ENCODE assay signal across 9 cellular contexts in the genomic region with DNA sequence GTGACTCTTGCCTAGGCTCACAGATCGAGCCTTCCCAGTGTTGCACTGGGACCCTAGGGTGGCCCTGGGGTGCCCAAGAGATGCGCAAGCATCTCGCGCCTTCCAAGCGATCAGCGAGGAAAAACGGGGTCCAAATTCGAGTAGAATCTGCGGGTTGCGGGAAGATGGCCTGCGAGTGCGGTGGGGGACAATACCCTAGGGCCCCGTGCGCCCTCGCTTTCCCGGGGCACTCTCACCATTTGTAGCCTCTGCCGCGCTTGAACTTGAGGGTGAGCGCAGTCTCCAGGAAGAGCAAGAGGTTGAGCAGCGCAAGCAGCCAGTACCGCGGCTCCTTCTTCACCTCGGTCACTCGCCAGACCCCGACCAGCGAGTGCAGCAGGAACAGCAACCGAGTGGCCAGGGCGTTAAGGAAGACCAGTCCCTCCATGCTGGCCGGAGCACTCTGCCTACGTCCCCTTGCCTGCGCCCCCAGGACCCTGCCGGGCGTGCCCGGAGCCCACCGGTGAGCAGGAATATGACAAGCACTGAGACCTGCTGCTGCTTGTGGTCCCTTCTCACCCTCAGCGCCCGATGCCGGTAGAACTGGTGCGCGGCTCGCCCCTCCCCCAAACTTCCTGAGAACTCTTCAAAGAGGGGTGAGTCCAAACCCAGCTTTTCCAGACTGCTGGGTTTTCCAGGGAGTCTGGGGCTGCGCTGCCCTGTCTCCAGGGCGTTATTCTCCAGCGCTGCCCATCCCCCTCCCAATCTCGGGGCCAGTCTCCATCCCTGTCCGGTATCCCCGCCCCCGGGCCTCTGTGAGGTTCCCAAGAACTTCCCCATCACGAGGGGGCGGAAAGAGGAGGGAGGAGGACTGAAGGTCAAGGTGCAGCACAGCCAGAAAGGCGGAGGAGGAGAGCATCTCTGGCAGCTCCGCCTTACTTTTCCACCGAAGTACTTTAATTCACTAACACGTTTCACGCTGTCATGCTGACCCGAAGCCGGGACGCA. TPM values are rescaled to one million over a fixed set of nuclear protein-coding genes. Genes with fewer than 3 reads are reported as not detected.
A peak's percentile ranks its signal among the peaks of the same experiment; 100 is the strongest.
DNase-seq lines count a peak whose midpoint lies in the region; ATAC-seq and TF ChIP-seq lines count a peak whose summit lies in the region.
"Had no signal": no experiment of that assay in that cellular context is flagged by ENCODE, and none has a peak within 500 bp of the region (broad histone marks: within the 10 kb centered on the region; RNA-seq: fewer than 3 reads in every experiment).

A gene (minus strand): TSS at position 727 of the 987 bp plus-strand sequence. CDS start 300 bp downstream, at position 427.

- TF ChIP-seq POLR2A in IMR-90 (IDR thresholded peaks at IDR 0.05; ENCODE audit: low read depth, low read length), result no peak

- peaks cover 3% of the 10 kb centered on the region; the same call in 1 of the 2 replicates for H3K27me3 ChIP-seq in IMR-90 (ENCODE audit: control insufficient read depth, insufficient read depth, low read length)
- peaks cover 13% of the 10 kb centered on the region for H3K27me3 ChIP-seq in kidney epithelial cell (ENCODE audit: control insufficient read depth, insufficient read depth, low read length)

- H4K91ac ChIP-seq in IMR-90 (ENCODE audit: insufficient read depth, low read depth, low read length), result peak within 1 kb of the TSS; percentile 75

- CTCF ChIA-PET in IMR-90 (lab: Yijun Ruan, JAX), result interaction anchor here (0.6 kb wide), 1 partner anchor 22 kb away, joined by 3 read pairs; no protein-coding TSS in a partner anchor

- H3K9me1 ChIP-seq in IMR-90 (ENCODE audit: insufficient read depth, low read length), result peaks cover 9% of the 10 kb centered on the region; the same call in 1 of the 2 replicates

- H3K4me1 ChIP-seq in IMR-90 (ENCODE audit: control insufficient read depth, insufficient read depth, low read length), result peaks cover 11% of the 10 kb centered on the region; the same call in 1 of the 2 replicates

- DNase-seq in IMR-90 (peak; percentile 30), cerebellar cortex (ENCODE audit: low spot score) (peak; percentile 39), kidney epithelial cell (ENCODE audit: low read depth) (no peak), 8988T (no peak), NCI-H1436 (lab: John Stamatoyannopoulos, UW) (no peak)
- DNase-seq in stimulated activated effector memory CD8-positive, alpha-beta T cell treated with anti-CD3 and anti-CD28 coated beads, Interleukin-12 subunit alpha, Interleukin-12 subunit beta, amount 100 ng/mL, for 72 hours (ENCODE audit: low spot score in 2 of 2), result no peak
- DNase-seq in activated CD8-positive, alpha-beta memory T cell treated with anti-CD3 and anti-CD28 coated beads, Interleukin-2, amount 50 U/mL, for 4 hours, result no peak

- H2AK5ac ChIP-seq in IMR-90 (ENCODE audit: low read depth, low read length), result peak within 1 kb of the TSS; percentile 48; the same call in 1 of the 2 replicates

- peak within 1 kb of the TSS; percentile 78 for H3K23ac ChIP-seq in IMR-90 (ENCODE audit: low read depth, low read length)

- no peak for TF ChIP-seq CTCF in IMR-90 (conservative IDR thresholded peaks at IDR 0.05; ENCODE audit: low read depth, low read length)
- TF ChIP-seq CTCF in kidney epithelial cell (IDR thresholded peaks at IDR 0.05; ENCODE audit: insufficient read depth, low read length, poor library complexity, severe bottlenecking), result no peak

- no peaks in the 10 kb centered on the region for H3K9me3 ChIP-seq in IMR-90 (ENCODE audit: control insufficient read depth, insufficient read depth, low read length)

- no peaks in the 10 kb centered on the region for H3K9me3 Mint-ChIP-seq in stimulated activated effector memory CD8-positive, alpha-beta T cell treated with anti-CD3 and anti-CD28 coated beads, Interleukin-12 subunit alpha, Interleukin-12 subunit beta, amount 100 ng/mL, for 72 hours
- H3K9me3 Mint-ChIP-seq: central memory CD8-positive, alpha-beta T cell had no signal

- H3K27ac ChIP-seq in IMR-90 (ENCODE audit: insufficient read depth, low read length), result peak within 1 kb of the TSS; percentile 30

- H3K18ac ChIP-seq in IMR-90 (ENCODE audit: low read depth, low read length), result peak within 1 kb of the TSS; percentile 58; the same call in 1 of the 2 replicates

- BruUV-seq in IMR-90 (replicated peaks; lab: Mats Ljungman, UMichigan), result no TSS peak

- no peak for TF ChIP-seq RAD21 in IMR-90 (IDR thresholded peaks at IDR 0.05; ENCODE audit: low read length)

- no peaks in the 10 kb centered on the region for H4K20me1 ChIP-seq in IMR-90 (ENCODE audit: insufficient read depth, low read length)

- H3K4me3 Mint-ChIP-seq in stimulated activated effector memory CD8-positive, alpha-beta T cell treated with anti-CD3 and anti-CD28 coated beads, Interleukin-12 subunit alpha, Interleukin-12 subunit beta, amount 100 ng/mL, for 72 hours, result no peak within 1 kb of the TSS
- H3K4me3 Mint-ChIP-seq: central memory CD8-positive, alpha-beta T cell had no signal

- no peaks in the 10 kb centered on the region for H3K36me3 Mint-ChIP-seq in stimulated activated effector memory CD8-positive, alpha-beta T cell treated with anti-CD3 and anti-CD28 coated beads, Interleukin-12 subunit alpha, Interleukin-12 subunit beta, amount 100 ng/mL, for 72 hours

- peak within 1 kb of the TSS; percentile 92 for H2AK9ac ChIP-seq in IMR-90 (replicated peaks; ENCODE audit: low read depth, low read length, poor library complexity)

- peak within 1 kb of the TSS; percentile 98 for H2AFZ ChIP-seq in IMR-90 (replicated peaks; ENCODE audit: low read length, poor library complexity)

- H2BK120ac ChIP-seq in IMR-90 (ENCODE audit: low read depth, low read length), result peak within 1 kb of the TSS; percentile 91

- peak within 1 kb of the TSS; percentile 29 to 83; a peak in 3 of 4 replicates for H4K8ac ChIP-seq in IMR-90 (ENCODE audit: low read depth in 2 of 2, low read length in 2 of 2)

- peak within 1 kb of the TSS; percentile 59; the same call in 1 of the 2 replicates for H4K5ac ChIP-seq in IMR-90 (ENCODE audit: low read depth, low read length)

- peak within 1 kb of the TSS; percentile 69 for H2BK20ac ChIP-seq in IMR-90 (ENCODE audit: low read depth, low read length)

- H3K14ac ChIP-seq in IMR-90 (replicated peaks; ENCODE audit: low read depth, low read length), result peak within 1 kb of the TSS; percentile 86

- H3K9ac ChIP-seq in IMR-90 (ENCODE audit: low read depth, low read length), result peak within 1 kb of the TSS; percentile 63

- no peak within 1 kb of the TSS; the same call in 1 of the 2 replicates for H3K56ac ChIP-seq in IMR-90 (ENCODE audit: extremely low read depth, insufficient read depth, low read length)

- H3K36me3 ChIP-seq in IMR-90 (ENCODE audit: control insufficient read depth, insufficient read depth, low read length) (no peaks in the 10 kb centered on the region), kidney epithelial cell (ENCODE audit: control insufficient read depth, insufficient read depth, low read length) (no peaks in the 10 kb centered on the region)

- H3K4me1 Mint-ChIP-seq in stimulated activated effector memory CD8-positive, alpha-beta T cell treated with anti-CD3 and anti-CD28 coated beads, Interleukin-12 subunit alpha, Interleukin-12 subunit beta, amount 100 ng/mL, for 72 hours, result peaks cover 7% of the 10 kb centered on the region
- H3K4me1 Mint-ChIP-seq: central memory CD8-positive, alpha-beta T cell had no signal

- H3K4me2 ChIP-seq in IMR-90 (ENCODE audit: low read depth, low read length), result peak within 1 kb of the TSS; percentile 89

- H3K4ac ChIP-seq in IMR-90 (ENCODE audit: low read depth, low read length), result peak within 1 kb of the TSS; percentile 82

- 3% methylated on average over 23 of the region's 58 CpGs; no CpG with 5 or more reads in 1 of the 2 experiments for WGBS in IMR-90 (ENCODE audit: extremely low coverage in 2 of 2, insufficient read length in 1 of 2), 2 experiments

- H2BK5ac ChIP-seq in IMR-90 (ENCODE audit: low read depth, low read length, poor library complexity, severe bottlenecking), result no peak within 1 kb of the TSS

- in situ Hi-C loops in IMR-90 (cut with MboI; ENCODE audit: low sequenced_read_pairs), result no loop called here

- dilution Hi-C loops in IMR-90 (cut with HindIII; ENCODE audit: low sequenced_read_pairs, unreplicated experiment), result no loop called here

- H3K27ac Mint-ChIP-seq in stimulated activated effector memory CD8-positive, alpha-beta T cell treated with anti-CD3 and anti-CD28 coated beads, Interleukin-12 subunit alpha, Interleukin-12 subunit beta, amount 100 ng/mL, for 72 hours, result no peak within 1 kb of the TSS

- H3K79me1 ChIP-seq in IMR-90 (ENCODE audit: low read depth in 1 of 2, low read length in 2 of 2), result no peaks in the 10 kb centered on the region

- H2BK15ac ChIP-seq in IMR-90 (ENCODE audit: low read depth, low read length), result peak within 1 kb of the TSS; percentile 26; the same call in 2 of the 3 replicates

- POLR2A ChIA-PET in IMR-90 (lab: Charles Lee; ENCODE audit: unreplicated experiment), result interaction anchor here (0.6 kb wide), 1 partner anchor 20 kb away, joined by 3 read pairs; no protein-coding TSS in a partner anchor

- intact Hi-C loops in IMR-90 (cut with micrococcal nuclease), result loop anchor here (5.0 to 10.0 kb wide), 2 partner anchors 182 to 449 kb away; a partner anchor contains a TSS

- ATAC-seq in IMR-90 (ENCODE audit: low read depth), result peak; percentile 83
- peak; percentile 13 for ATAC-seq in stimulated activated effector memory CD8-positive, alpha-beta T cell treated with anti-CD3 and anti-CD28 coated beads, Interleukin-12 subunit alpha, Interleukin-12 subunit beta, amount 100 ng/mL, for 72 hours
- no peak for ATAC-seq in HG03457 (IDR thresholded peaks at IDR 0.05; ENCODE audit: unreplicated experiment)

- H3K4me3 ChIP-seq in IMR-90 (ENCODE audit: insufficient read depth, low read depth, low read length), result peak within 1 kb of the TSS; percentile 65
- peak within 1 kb of the TSS; percentile 61 for H3K4me3 ChIP-seq in kidney epithelial cell (ENCODE audit: low read depth, low read length)

TF ChIP-seq in IMR-90, 13 proteins besides CTCF, POLR2A, EP300 and RAD21:
- no peak for TF ChIP-seq SMC3 (IDR thresholded peaks at IDR 0.05; ENCODE audit: low read depth, low read length)

RNA-seq across cellular contexts. Expression of the gene that starts here (rescaled TPM):
- 0.36 and 0.56 TPM in 2 replicates for total RNA-seq in IMR-90 (2012; rRNA removed)
- polyA plus RNA-seq in IMR-90 (2012; rRNA removed), result 0.16 and 0.22 TPM in 2 replicates
- 0.08 and 0.84 TPM in 2 replicates for polyA plus RNA-seq in IMR-90 (2012; cell fraction: cytosol; rRNA removed)
- 0.14 and 0.57 TPM in 2 replicates for polyA plus RNA-seq in IMR-90 (2012; cell fraction: nucleus; rRNA removed; ENCODE audit: low replicate concordance)
- total RNA-seq in kidney epithelial cell, result 0.33 and 0.41 TPM in 2 replicates

Comparison
In these comparisons a context has a peak if more than half of its experiments do, and no peak if none do; other contexts are left out.
1. Peak in DNase-seq, ATAC-seq, H3K4me3 ChIP-seq, H3K27ac ChIP-seq, H3K9ac ChIP-seq and H3K4me2 ChIP-seq in IMR-90; RNA of the gene not detected or under 1 TPM.